12 cellular contexts compared by ENCODE assay signal in the genomic region with DNA sequence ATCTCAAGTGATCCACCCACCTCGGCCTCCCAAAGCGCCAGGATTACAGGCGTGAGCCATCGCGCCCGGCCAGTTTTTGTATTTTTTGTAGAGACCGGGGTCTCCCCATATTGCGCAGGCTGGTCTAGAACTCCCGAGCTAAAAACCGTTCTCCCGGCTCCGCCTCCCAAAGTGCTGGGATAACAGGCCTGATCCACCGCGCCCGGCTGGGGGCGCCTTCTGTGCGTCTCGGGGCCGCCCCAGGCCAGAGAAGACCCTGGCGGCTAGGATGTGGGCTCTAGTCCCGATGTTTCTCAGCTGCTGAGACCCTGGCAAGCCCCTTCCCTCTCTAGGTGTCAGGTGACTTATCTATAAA. TPM values are rescaled to one million over a fixed set of nuclear protein-coding genes. Genes with fewer than 3 reads are reported as not detected.
DNase-seq lines count a peak whose midpoint lies in the region; ATAC-seq and TF ChIP-seq lines count a peak whose summit lies in the region.
"Had no signal": no experiment of that assay in that cellular context is flagged by ENCODE, and none has a peak within 500 bp of the region (broad histone marks: within the 10 kb centered on the region; RNA-seq: fewer than 3 reads in every experiment).

No MANE protein-coding gene starts in this region.

- H3K4me3 ChIP-seq in Caco-2 (ENCODE audit: low read depth, low read length) (peak overlapping the region; percentile 25), adipocyte (ENCODE audit: low read length) (no peak overlapping the region), gastrocnemius medialis (no peak overlapping the region)
- H3K4me3 ChIP-seq: colonic mucosa had no signal

- H3K27me3 ChIP-seq in Caco-2 (replicated peaks; ENCODE audit: control insufficient read depth, insufficient read depth, low read length) (no peaks in the 10 kb centered on the region), adipocyte (replicated peaks; ENCODE audit: control insufficient read depth, insufficient read depth, low read length) (peaks cover 40% of the 10 kb centered on the region), gastrocnemius medialis (peaks cover 57 to 69% (median 69%) of the 10 kb centered on the region in 3 donors)

- H3K9me3 ChIP-seq in Caco-2 (no peaks in the 10 kb centered on the region), adipocyte (ENCODE audit: control insufficient read depth, low read length) (no peaks in the 10 kb centered on the region), gastrocnemius medialis (no peaks in the 10 kb centered on the region)
- H3K9me3 ChIP-seq: colonic mucosa, heart left ventricle had no signal

- peaks cover 16% of the 10 kb centered on the region for H3K4me1 ChIP-seq in Caco-2
- no peaks in the 10 kb centered on the region for H3K4me1 ChIP-seq in adipocyte (ENCODE audit: control insufficient read depth, insufficient read depth, low read length)
- H3K4me1 ChIP-seq in gastrocnemius medialis: peaks cover 0 to 13% of the 10 kb centered on the region in 2 donors

- POLR2A ChIA-PET in Caco-2 (lab: Charles Lee): no interaction called here

- H3K36me3 Mint-ChIP-seq in Caco-2 (ENCODE audit: insufficient read depth, unreplicated experiment): peaks cover 46% of the 10 kb centered on the region

- H3K9me3 Mint-ChIP-seq in Caco-2 (ENCODE audit: unreplicated experiment): no peaks in the 10 kb centered on the region
- H3K9me3 Mint-ChIP-seq: stimulated activated memory B cell treated with anti-CD40 and anti-IgM and Interleukin-4, amounts not matched to agents 10 μg/mL and 1 μg/mL and 100 μg/mL, for 72 hours had no signal

- no peak for TF ChIP-seq POLR2A in gastrocnemius medialis (IDR thresholded peaks at IDR 0.05)

- no peaks in the 10 kb centered on the region for H3K27me3 Mint-ChIP-seq in Caco-2 (ENCODE audit: insufficient read depth, unreplicated experiment)
- H3K27me3 Mint-ChIP-seq: stimulated activated memory B cell treated with anti-CD40 and anti-IgM and Interleukin-4, amounts not matched to agents 10 μg/mL and 1 μg/mL and 100 μg/mL, for 72 hours had no signal

- peak; percentile 19 for TF ChIP-seq CTCF in AG09319 (IDR thresholded peaks at IDR 0.05; ENCODE audit: low read depth, low read length)
- TF ChIP-seq CTCF in Caco-2 (IDR thresholded peaks at IDR 0.05; ENCODE audit: insufficient read depth in 1 of 2, low read depth in 1 of 2, low read length in 1 of 2, severe bottlenecking in 1 of 2, unreplicated experiment in 1 of 2): no peak
- no peak for TF ChIP-seq CTCF in gastrocnemius medialis (IDR thresholded peaks at IDR 0.05 in 4 of 5, conservative IDR thresholded peaks at IDR 0.05 in 1 of 5)

- no peak for ATAC-seq in GM21381 (IDR thresholded peaks at IDR 0.05; ENCODE audit: unreplicated experiment)
- ATAC-seq in gastrocnemius medialis: no peak
- ATAC-seq: heart left ventricle; stimulated activated memory B cell treated with anti-CD40 and anti-IgM and Interleukin-4, amounts not matched to agents 10 μg/mL and 1 μg/mL and 100 μg/mL, for 72 hours had no signal

- no peak overlapping the region for H3K9ac ChIP-seq in adipocyte (ENCODE audit: low read length)

- in situ Hi-C loops in gastrocnemius medialis (cut with MboI; ENCODE audit: low sequenced_read_pairs in 4 of 4): no loop called here

- DNase-seq in AG09319 (ENCODE audit: extremely low read depth, low read depth) (no peak), Caco-2 (no peak), adipocyte (ENCODE audit: low read depth) (peak; percentile 24), iPS-NIHi7 (ENCODE audit: extremely low spot score) (peak; percentile 48), NCI-H1105 (lab: John Stamatoyannopoulos, UW) (no peak), gastrocnemius medialis (no peak), NOMO-1 treated with DMSO at 0.1 percent for 48 hours (lab: John Stamatoyannopoulos, UW; ENCODE audit: unreplicated experiment) (no peak)
- DNase-seq: colonic mucosa, GOT3 had no signal

- intact Hi-C loops in Caco-2 (cut with micrococcal nuclease; ENCODE audit: unreplicated experiment): no loop called here
- intact Hi-C loops in gastrocnemius medialis (cut with DNase I; ENCODE audit: low total_unique reads): no loop called here

- CTCF ChIA-PET in Caco-2 (lab: Charles Lee): no interaction called here

- no peak overlapping the region for H3K27ac ChIP-seq in gastrocnemius medialis
- H3K27ac ChIP-seq: colonic mucosa had no signal

- H3K4me3 Mint-ChIP-seq in Caco-2 (ENCODE audit: unreplicated experiment): no peak overlapping the region

- no TSS peak for BruUV-seq in Caco-2 (replicated peaks; lab: Mats Ljungman, UMichigan)

- H3K4me1 Mint-ChIP-seq in Caco-2 (ENCODE audit: low read depth, unreplicated experiment): peaks cover 10% of the 10 kb centered on the region

- H3K36me3 ChIP-seq in Caco-2 (ENCODE audit: control insufficient read depth, insufficient read depth, low read length): no peaks in the 10 kb centered on the region; the same call in 1 of the 2 replicates
- no peaks in the 10 kb centered on the region for H3K36me3 ChIP-seq in adipocyte (ENCODE audit: control insufficient read depth, insufficient read depth, low read length, severe bottlenecking)
- no peaks in the 10 kb centered on the region for H3K36me3 ChIP-seq in gastrocnemius medialis
- H3K36me3 ChIP-seq: colonic mucosa had no signal

- no peak overlapping the region for H3K27ac Mint-ChIP-seq in Caco-2 (ENCODE audit: unreplicated experiment)

RNA-seq across cellular contexts. Expression of a gene that starts 3.6 kb away (rescaled TPM):
- 38.6 and 43.3 TPM in 2 replicates for total RNA-seq in Caco-2 (2022)
- total RNA-seq in gastrocnemius medialis: 1 to 10 TPM in 3 of 4 donors, under 1 TPM in 1; 0.83 to 7.6 (median 3.4) TPM

RNA-seq across cellular contexts. Expression of a gene that starts 24.6 kb away (rescaled TPM):
- total RNA-seq in Caco-2 (2022): 264 and 272 TPM in 2 replicates
- total RNA-seq in gastrocnemius medialis: 100 to 1,000 TPM; 118 to 263 (median 228) TPM

RNA-seq across cellular contexts. Expression of a gene that starts 30.6 kb away (rescaled TPM):
- 43.5 and 45.9 TPM in 2 replicates for total RNA-seq in Caco-2 (2022)
- total RNA-seq in gastrocnemius medialis: 10 to 100 TPM in 3 of 4 donors, 1 to 10 TPM in 1; 6.0 to 20.0 (median 15.0) TPM

RNA-seq across cellular contexts. Expression of a gene that starts 33.2 kb away (rescaled TPM):
- total RNA-seq in Caco-2 (2022) (500 and 546 TPM in 2 replicates), gastrocnemius medialis (100 to 1,000 TPM; 616 to 907 (median 819) TPM)

RNA-seq across cellular contexts. Expression of a gene that starts 44.1 kb away (rescaled TPM):
- total RNA-seq in Caco-2 (2022): 194 and 221 TPM in 2 replicates
- 10 to 100 TPM in 1 of 4 donors, 1 to 10 TPM in 3; 2.2 to 10.1 (median 4.1) TPM for total RNA-seq in gastrocnemius medialis

Comparison
In these comparisons a context has a peak if more than half of its experiments do, and no peak if none do; other contexts are left out.
1. DNase-seq: peak in adipocyte (single experiment) and iPS-NIHi7 (single experiment); none in AG09319 (single experiment), Caco-2 (0 of 2), NCI-H1105 (single experiment), gastrocnemius medialis (0 of 2) and NOMO-1 treated with DMSO at 0.1 percent for 48 hours (single experiment).